Comparison of ENCODE assay signal across 28 cellular contexts in genomic region chr10:131758942-131759315, GRCh38.
"Had no signal": no experiment of that assay in that cellular context is flagged by ENCODE, and none has a peak within 500 bp of the region (broad histone marks: within the 10 kb centered on the region; RNA-seq: fewer than 3 reads in every experiment).

No MANE protein-coding gene starts in this region.

- ATAC-seq: activated CD8-positive, alpha-beta memory T cell treated with anti-CD3 and anti-CD28 coated beads, Interleukin-2, amount 10 ng/mL, durations not matched to agents 7 days and 5 days; Panc1; T-cell had no signal

- H3K4me3 ChIP-seq: cardiac muscle cell, SK-N-MC had no signal

- H3K4me3 Mint-ChIP-seq: activated B cell treated with CpG ODN at 0.5 μM for 24 hours; activated CD4-positive, alpha-beta T cell treated with anti-CD3 and anti-CD28 coated beads, Interleukin-2, amount 10 ng/mL, durations not matched to agents 24 days and 14 days; activated CD8-positive, alpha-beta memory T cell treated with anti-CD3 and anti-CD28 coated beads, Interleukin-2, amount 10 ng/mL, durations not matched to agents 7 days and 5 days; activated naive CD4-positive, alpha-beta T cell treated with anti-CD3 and anti-CD28 coated beads, Interleukin-2, amount 10 ng/mL, durations not matched to agents 7 days and 5 days; activated naive CD8-positive, alpha-beta T cell treated with anti-CD3 and anti-CD28 coated beads for 36 hours; activated T-cell treated with anti-CD3 and anti-CD28 coated beads, Interleukin-2, amount 50 U/mL, for 24 hours; activated T-helper 1 cell treated with anti-CD3 and anti-CD28 coated beads, Interleukin-12 subunit alpha, Interleukin-12 subunit beta, Interleukin-2, Interleukin-4 antibody, amounts not matched to agents 30 ng/mL and 10 ng/mL and 1 ng/mL, durations not matched to agents 14 hours and 24 hours and 36 hours; T-cell had no signal

- H3K36me3 Mint-ChIP-seq: activated CD8-positive, alpha-beta memory T cell treated with anti-CD3 and anti-CD28 coated beads, Interleukin-2, amount 10 ng/mL, durations not matched to agents 7 days and 5 days; activated naive CD4-positive, alpha-beta T cell treated with anti-CD3 and anti-CD28 coated beads, Interleukin-2, amount 10 ng/mL, durations not matched to agents 7 days and 5 days; activated naive CD8-positive, alpha-beta T cell treated with anti-CD3 and anti-CD28 coated beads for 36 hours; T-cell had no signal

- H3K27ac ChIP-seq: brain microvascular endothelial cell, cardiac muscle cell, SK-N-MC had no signal

- H3K36me3 ChIP-seq: brain microvascular endothelial cell, cardiac muscle cell had no signal

- H3K27me3 ChIP-seq: brain microvascular endothelial cell, cardiac muscle cell had no signal

- H3K27ac Mint-ChIP-seq: activated B cell treated with CpG ODN at 0.5 μM for 24 hours; activated CD4-positive, alpha-beta T cell treated with anti-CD3 and anti-CD28 coated beads, Interleukin-2, amount 10 ng/mL, durations not matched to agents 24 days and 14 days; activated CD8-positive, alpha-beta memory T cell treated with anti-CD3 and anti-CD28 coated beads, Interleukin-2, amount 10 ng/mL, durations not matched to agents 7 days and 5 days; activated naive CD4-positive, alpha-beta T cell treated with anti-CD3 and anti-CD28 coated beads, Interleukin-2, amount 10 ng/mL, durations not matched to agents 7 days and 5 days; activated naive CD8-positive, alpha-beta T cell treated with anti-CD3 and anti-CD28 coated beads for 36 hours; activated T-cell treated with anti-CD3 and anti-CD28 coated beads, Interleukin-2, amount 50 U/mL, for 24 hours; activated T-helper 1 cell treated with anti-CD3 and anti-CD28 coated beads, Interleukin-12 subunit alpha, Interleukin-12 subunit beta, Interleukin-2, Interleukin-4 antibody, amounts not matched to agents 30 ng/mL and 10 ng/mL and 1 ng/mL, durations not matched to agents 14 hours and 24 hours and 36 hours; T-cell had no signal

- H3K4me1 Mint-ChIP-seq: activated CD4-positive, alpha-beta T cell treated with anti-CD3 and anti-CD28 coated beads, Interleukin-2, amount 10 ng/mL, durations not matched to agents 24 days and 14 days; activated CD8-positive, alpha-beta memory T cell treated with anti-CD3 and anti-CD28 coated beads, Interleukin-2, amount 10 ng/mL, durations not matched to agents 7 days and 5 days; activated naive CD4-positive, alpha-beta T cell treated with anti-CD3 and anti-CD28 coated beads, Interleukin-2, amount 10 ng/mL, durations not matched to agents 7 days and 5 days; activated naive CD8-positive, alpha-beta T cell treated with anti-CD3 and anti-CD28 coated beads for 36 hours; T-cell had no signal

- H3K9me3 Mint-ChIP-seq: activated B cell treated with CpG ODN at 0.5 μM for 24 hours; activated naive CD8-positive, alpha-beta T cell treated with anti-CD3 and anti-CD28 coated beads for 36 hours; activated T-cell treated with anti-CD3 and anti-CD28 coated beads, Interleukin-2, amount 50 U/mL, for 24 hours; activated T-helper 1 cell treated with anti-CD3 and anti-CD28 coated beads, Interleukin-12 subunit alpha, Interleukin-12 subunit beta, Interleukin-2, Interleukin-4 antibody, amounts not matched to agents 30 ng/mL and 10 ng/mL and 1 ng/mL, durations not matched to agents 14 hours and 24 hours and 36 hours; T-cell had no signal

- H3K27me3 Mint-ChIP-seq: activated naive CD4-positive, alpha-beta T cell treated with anti-CD3 and anti-CD28 coated beads, Interleukin-2, amount 10 ng/mL, durations not matched to agents 7 days and 5 days had no signal

- FAIRE-seq: TTC549 had no signal

- DNase-seq: activated B cell treated with CpG ODN at 0.5 μM for 24 hours; activated CD4-positive, alpha-beta T cell treated with anti-CD3 and anti-CD28 coated beads for 1 hour; activated CD4-positive, alpha-beta T cell treated with anti-CD3 and anti-CD28 coated beads, Interleukin-2, amount 10 ng/mL, durations not matched to agents 24 days and 14 days; activated CD4-positive, alpha-beta T cell treated with anti-CD3 and anti-CD28 coated beads, Interleukin-2, amount 50 U/mL, for 48 hours; activated CD8-positive, alpha-beta memory T cell treated with anti-CD3 and anti-CD28 coated beads, Interleukin-2, amount 10 ng/mL, durations not matched to agents 7 days and 5 days; activated gamma-delta T cell treated with Interleukin-2 at 50 U/mL for 16 hours; activated naive CD4-positive, alpha-beta T cell treated with anti-CD3 and anti-CD28 coated beads, Interleukin-2, amount 10 ng/mL, durations not matched to agents 7 days and 5 days; activated naive CD8-positive, alpha-beta T cell treated with anti-CD3 and anti-CD28 coated beads for 36 hours; activated T-cell treated with anti-CD3 and anti-CD28 coated beads, Interleukin-2, amount 50 U/mL, for 24 hours; brain microvascular endothelial cell; Kasumi-1; KBM-7; NCI-H1105 treated with DMSO at 0.1 percent for 48 hours; NCI-H1436 treated with DMSO at 0.1 percent for 48 hours; NCI-H2081; NCI-H446; NCI-H82; NK-92 treated with Interleukin-12 subunit alpha and Interleukin-12 subunit beta, amount 100 ng/mL, for 24 hours; OCI-M1; RPMI8226; T-cell; T-helper 2 cell; T1000 had no signal
